Comparison of ENCODE assay signal across 8 cellular contexts in genomic region chr9:25677301-25678146, GRCh38. TPM values are rescaled to one million over a fixed set of nuclear protein-coding genes. Genes with fewer than 3 reads are reported as not detected.
DNase-seq lines count a peak whose midpoint lies in the region; ATAC-seq and TF ChIP-seq lines count a peak whose summit lies in the region.

No MANE protein-coding gene starts in this region.

- peaks cover 12% of the 10 kb centered on the region for H3K27me3 Mint-ChIP-seq in T-helper 1 cell treated with Interleukin-12 subunit alpha and Interleukin-12 subunit beta and Interleukin-4 antibody, amounts not matched to agents 30 μg/mL and 1 μg/mL, for 36 hours (ENCODE audit: low read depth)

- H3K4me3 ChIP-seq in HUES48 (ENCODE audit: low read depth, low read length), result peak overlapping the region; percentile 76
- peak overlapping the region; percentile 71 for H3K4me3 ChIP-seq in epithelial cell of esophagus (ENCODE audit: low read length)
- H3K4me3 ChIP-seq in suprapubic skin, result peak overlapping the region; percentile 95

- H3K9ac ChIP-seq in HUES48 (ENCODE audit: low read depth, low read length), result peak overlapping the region; percentile 81

- H3K27ac ChIP-seq in 22Rv1, result peak overlapping the region; percentile 98
- peak overlapping the region; percentile 61 for H3K27ac ChIP-seq in HUES48 (ENCODE audit: low read depth, low read length)
- peak overlapping the region; percentile 99 for H3K27ac ChIP-seq in suprapubic skin

- peaks cover 8% of the 10 kb centered on the region; the same call in 1 of the 2 replicates for H3K4me1 ChIP-seq in HUES48 (ENCODE audit: control insufficient read depth, insufficient read depth, low read length)
- H3K4me1 ChIP-seq in suprapubic skin, result peaks cover 28% of the 10 kb centered on the region

- no peak overlapping the region for H3K27ac Mint-ChIP-seq in T-helper 1 cell treated with Interleukin-12 subunit alpha and Interleukin-12 subunit beta and Interleukin-4 antibody, amounts not matched to agents 30 μg/mL and 1 μg/mL, for 36 hours

- DNase-seq in epithelial cell of esophagus (ENCODE audit: low read depth), result peak; percentile 74
- DNase-seq in medulla oblongata (ENCODE audit: extremely low spot score), result peak; percentile 83
- DNase-seq in suprapubic skin (ENCODE audit: low spot score in 2 of 2), result peak; percentile 90 to 91

- no peaks in the 10 kb centered on the region for H3K36me3 Mint-ChIP-seq in T-helper 1 cell treated with Interleukin-12 subunit alpha and Interleukin-12 subunit beta and Interleukin-4 antibody, amounts not matched to agents 30 μg/mL and 1 μg/mL, for 36 hours (ENCODE audit: low read depth)

- peaks cover 5% of the 10 kb centered on the region for H3K27me3 ChIP-seq in HUES48 (ENCODE audit: control insufficient read depth, insufficient read depth, low read length)
- no peaks in the 10 kb centered on the region for H3K27me3 ChIP-seq in suprapubic skin

- ATAC-seq in GM18502 (IDR thresholded peaks at IDR 0.05; ENCODE audit: poor library complexity, unreplicated experiment) (peak; percentile 35), HG03280 (IDR thresholded peaks at IDR 0.05; ENCODE audit: unreplicated experiment) (no peak)

- no peak for TF ChIP-seq EP300 in suprapubic skin (IDR thresholded peaks at IDR 0.05)

- H3K9me3 ChIP-seq in HUES48 (ENCODE audit: control insufficient read depth, insufficient read depth, low read length), result no peaks in the 10 kb centered on the region
- no peaks in the 10 kb centered on the region for H3K9me3 ChIP-seq in suprapubic skin

- WGBS in suprapubic skin, result 10% methylated on average over 40 of the region's 77 CpGs

- H3K4me3 Mint-ChIP-seq in T-helper 1 cell treated with Interleukin-12 subunit alpha and Interleukin-12 subunit beta and Interleukin-4 antibody, amounts not matched to agents 30 μg/mL and 1 μg/mL, for 36 hours, result peak overlapping the region; percentile 42

- no peaks in the 10 kb centered on the region for H3K36me3 ChIP-seq in HUES48 (ENCODE audit: control insufficient read depth, insufficient read depth, low read length)
- H3K36me3 ChIP-seq in suprapubic skin, result no peaks in the 10 kb centered on the region

- H3K9me3 Mint-ChIP-seq in T-helper 1 cell treated with Interleukin-12 subunit alpha and Interleukin-12 subunit beta and Interleukin-4 antibody, amounts not matched to agents 30 μg/mL and 1 μg/mL, for 36 hours, result no peaks in the 10 kb centered on the region

- no peaks in the 10 kb centered on the region for H3K4me1 Mint-ChIP-seq in T-helper 1 cell treated with Interleukin-12 subunit alpha and Interleukin-12 subunit beta and Interleukin-4 antibody, amounts not matched to agents 30 μg/mL and 1 μg/mL, for 36 hours (ENCODE audit: low read depth)

- TF ChIP-seq CTCF in 22Rv1 (IDR thresholded peaks at IDR 0.05), result no peak
- TF ChIP-seq CTCF in epithelial cell of esophagus (IDR thresholded peaks at IDR 0.05; ENCODE audit: insufficient read depth, low read depth, low read length, missing control alignments), result no peak
- TF ChIP-seq CTCF in suprapubic skin (IDR thresholded peaks at IDR 0.05), result no peak

- no peak for TF ChIP-seq POLR2A in suprapubic skin (IDR thresholded peaks at IDR 0.05)

RNA-seq across cellular contexts. Expression of gene TUSC1, which starts 0.7 kb away (rescaled TPM):
- 10 to 100 TPM in 3 of 4 donors, 1 to 10 TPM in 1; 9.8 to 24.5 (median 20.8) TPM for total RNA-seq in suprapubic skin
